ENCODE assay signal across 17 cellular contexts in the genomic region with DNA sequence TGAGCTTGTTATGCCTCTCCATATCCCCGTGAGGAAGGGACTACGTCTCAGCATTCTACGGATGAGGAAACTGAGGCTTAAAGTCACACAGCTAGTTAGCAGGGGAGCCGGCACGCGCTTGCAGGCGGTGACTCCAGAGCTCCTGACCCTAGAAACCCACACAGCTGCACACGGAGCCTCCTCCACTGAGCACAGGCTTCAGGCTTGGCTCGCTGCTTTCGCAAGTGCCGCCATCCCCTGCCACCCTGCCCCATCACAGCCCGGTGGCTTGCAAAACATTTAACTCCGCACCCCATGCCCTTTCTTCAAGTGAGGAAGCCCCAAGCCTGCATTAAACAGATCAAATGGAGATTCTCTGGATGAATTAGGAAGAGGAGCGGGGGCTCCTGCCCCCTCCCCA.
"Had no signal": no experiment of that assay in that cellular context is flagged by ENCODE, and none has a peak within 500 bp of the region (broad histone marks: within the 10 kb centered on the region; RNA-seq: fewer than 3 reads in every experiment).

No MANE protein-coding gene starts in this region.

- H3K36me3 ChIP-seq: heart left ventricle, right lobe of liver, transverse colon had no signal

- H3K9me3 Mint-ChIP-seq: activated naive CD4-positive, alpha-beta T cell treated with anti-CD3 and anti-CD28 coated beads, Interleukin-2, amount 50 U/mL, for 72 hours had no signal

- H3K9me3 ChIP-seq: mucosa of descending colon, right lobe of liver, transverse colon had no signal

- DNase-seq: activated T-cell treated with anti-CD3 and anti-CD28 coated beads, Interleukin-2, amount 50 U/mL, for 1 hour; effector CD4-positive, alpha-beta T cell; heart left ventricle; left cardiac atrium; mesenchymal stem cell; mucosa of descending colon; nephron progenitor cell; nucleus accumbens; right lobe of liver; stimulated activated CD4-positive, alpha-beta T cell treated with anti-CD3 and anti-CD28 coated beads, Interleukin-2, amount 100 ng/mL, for 48 hours; stimulated activated CD8-positive, alpha-beta memory T cell treated with anti-CD3 and anti-CD28 coated beads, Interleukin-4, amount 100 ng/mL, for 48 hours; stimulated activated naive B cell treated with anti-CD40 and anti-IgM and Interleukin-4, amounts not matched to agents 10 μg/mL and 1 μg/mL and 100 μg/mL, for 72 hours; transverse colon had no signal

- ATAC-seq: activated naive CD4-positive, alpha-beta T cell treated with anti-CD3 and anti-CD28 coated beads, Interleukin-2, amount 50 U/mL, for 72 hours; activated T-helper 17 cell treated with anti-CD3 and anti-CD28 coated beads, Interleukin-2, amount 50 U/mL, for 72 hours; heart left ventricle; mucosa of descending colon; right lobe of liver had no signal

- H3K27me3 ChIP-seq: right lobe of liver, transverse colon had no signal

- H3K4me1 Mint-ChIP-seq: activated T-helper 17 cell treated with anti-CD3 and anti-CD28 coated beads, Interleukin-2, amount 50 U/mL, for 72 hours; brain had no signal

- H3K4me1 ChIP-seq: right lobe of liver had no signal

- H3K27ac ChIP-seq: heart left ventricle, right lobe of liver, transverse colon had no signal

- H3K4me3 Mint-ChIP-seq: activated T-helper 17 cell treated with anti-CD3 and anti-CD28 coated beads, Interleukin-2, amount 50 U/mL, for 72 hours; brain; nephron progenitor cell; stimulated activated naive B cell treated with anti-CD40 and anti-IgM and Interleukin-4, amounts not matched to agents 10 μg/mL and 1 μg/mL and 100 μg/mL, for 72 hours had no signal

- H3K4me3 ChIP-seq: heart left ventricle, mucosa of descending colon, right lobe of liver, smooth muscle cell, transverse colon had no signal

- H3K36me3 Mint-ChIP-seq: activated naive CD4-positive, alpha-beta T cell treated with anti-CD3 and anti-CD28 coated beads, Interleukin-2, amount 50 U/mL, for 72 hours; brain had no signal

- H3K27ac Mint-ChIP-seq: activated naive CD4-positive, alpha-beta T cell treated with anti-CD3 and anti-CD28 coated beads, Interleukin-2, amount 50 U/mL, for 72 hours; activated T-helper 17 cell treated with anti-CD3 and anti-CD28 coated beads, Interleukin-2, amount 50 U/mL, for 72 hours; brain; nephron progenitor cell; stimulated activated naive B cell treated with anti-CD40 and anti-IgM and Interleukin-4, amounts not matched to agents 10 μg/mL and 1 μg/mL and 100 μg/mL, for 72 hours had no signal
